ENCODE assay signal across 27 cellular contexts in the genomic region with DNA sequence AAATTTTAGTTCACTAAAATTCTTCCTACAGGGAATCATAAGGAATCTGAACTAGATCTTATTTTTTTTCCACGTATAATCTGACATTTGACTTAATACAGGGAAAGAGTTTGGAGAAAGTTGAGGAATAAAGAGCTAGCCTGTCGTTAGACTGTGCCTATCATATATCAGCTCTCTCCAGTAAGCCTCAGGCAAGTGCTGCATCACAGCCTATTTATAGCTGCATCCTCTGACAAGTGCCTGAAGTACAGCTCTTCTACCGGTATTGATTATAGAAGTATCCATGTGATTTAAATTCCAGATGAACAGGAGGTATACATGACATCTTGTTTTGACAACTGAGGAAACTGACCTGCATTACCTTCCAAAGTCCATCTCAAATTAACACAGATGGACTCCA.
A peak's percentile ranks its signal among the peaks of the same experiment; 100 is the strongest.
DNase-seq lines count a peak whose midpoint lies in the region; ATAC-seq and TF ChIP-seq lines count a peak whose summit lies in the region.
"Had no signal": no experiment of that assay in that cellular context is flagged by ENCODE, and none has a peak within 500 bp of the region (broad histone marks: within the 10 kb centered on the region; RNA-seq: fewer than 3 reads in every experiment).

No MANE protein-coding gene starts in this region.

- POLR2A ChIA-PET in MCF 10A (lab: Yijun Ruan, JAX): interaction anchor here (0.7 to 1.0 kb wide), 2 partner anchors 9 to 206 kb away, joined by 3 read pairs; no protein-coding TSS in a partner anchor

- ATAC-seq in foreskin keratinocyte (peak; percentile 55), GM21528 (IDR thresholded peaks at IDR 0.05; ENCODE audit: low FRiP score, unreplicated experiment) (no peak)
- ATAC-seq: A549; activated T-cell treated with anti-CD3 and anti-CD28 coated beads, Interleukin-2, amount 50 U/mL, for 72 hours; GM12878; left colon; natural killer cell; stimulated activated naive B cell treated with anti-CD40 and anti-IgM and Interleukin-4, amounts not matched to agents 10 μg/mL and 1 μg/mL and 100 μg/mL, for 72 hours had no signal

- no peaks in the 10 kb centered on the region for H3K4me1 ChIP-seq in breast epithelium
- H3K4me1 ChIP-seq in foreskin keratinocyte: no peaks in the 10 kb centered on the region
- H3K4me1 ChIP-seq: A549, BE2C, Peyer's patch, vagina had no signal

- no peaks in the 10 kb centered on the region for H3K9me3 ChIP-seq in breast epithelium
- H3K9me3 ChIP-seq: A549, BE2C, Peyer's patch, vagina had no signal

- H3K4me3 Mint-ChIP-seq in MCF 10A (ENCODE audit: unreplicated experiment): no peak overlapping the region
- H3K4me3 Mint-ChIP-seq: activated CD4-positive, alpha-beta T cell treated with anti-CD3 and anti-CD28 coated beads, Interleukin-2, amount 10 ng/mL, durations not matched to agents 24 days and 14 days; activated naive CD4-positive, alpha-beta T cell treated with anti-CD3 and anti-CD28 coated beads, Interleukin-2, amount 10 ng/mL, durations not matched to agents 7 days and 5 days; activated T-cell treated with anti-CD3 and anti-CD28 coated beads, Interleukin-2, amount 50 U/mL, for 72 hours; H9; natural killer cell; stimulated activated naive B cell treated with anti-CD40 and anti-IgM and Interleukin-4, amounts not matched to agents 10 μg/mL and 1 μg/mL and 100 μg/mL, for 72 hours; T-helper 2 cell treated with Interferon-gamma antibody and Interleukin-4, amounts not matched to agents 5 μg/mL and 100 μg/mL, for 36 hours had no signal

- no peaks in the 10 kb centered on the region for H3K36me3 ChIP-seq in breast epithelium
- H3K36me3 ChIP-seq: BE2C, Peyer's patch, vagina had no signal

- CTCF ChIA-PET in MCF 10A (lab: Yijun Ruan, JAX): interaction anchor here (0.5 to 0.9 kb wide), 2 partner anchors 472 to 615 kb away, joined by 3 to 4 read pairs; no protein-coding TSS in a partner anchor

- no peak for TF ChIP-seq POLR2A in breast epithelium (IDR thresholded peaks at IDR 0.05)

- no peak overlapping the region for H3K27ac Mint-ChIP-seq in MCF 10A (ENCODE audit: low read depth, unreplicated experiment)
- H3K27ac Mint-ChIP-seq: activated CD4-positive, alpha-beta T cell treated with anti-CD3 and anti-CD28 coated beads, Interleukin-2, amount 10 ng/mL, durations not matched to agents 24 days and 14 days; activated naive CD4-positive, alpha-beta T cell treated with anti-CD3 and anti-CD28 coated beads, Interleukin-2, amount 10 ng/mL, durations not matched to agents 7 days and 5 days; activated T-cell treated with anti-CD3 and anti-CD28 coated beads, Interleukin-2, amount 50 U/mL, for 72 hours; H9; natural killer cell; stimulated activated naive B cell treated with anti-CD40 and anti-IgM and Interleukin-4, amounts not matched to agents 10 μg/mL and 1 μg/mL and 100 μg/mL, for 72 hours; T-helper 2 cell treated with Interferon-gamma antibody and Interleukin-4, amounts not matched to agents 5 μg/mL and 100 μg/mL, for 36 hours had no signal

- no peaks in the 10 kb centered on the region for H3K36me3 Mint-ChIP-seq in MCF 10A (ENCODE audit: insufficient read depth, unreplicated experiment)
- H3K36me3 Mint-ChIP-seq: activated naive CD4-positive, alpha-beta T cell treated with anti-CD3 and anti-CD28 coated beads, Interleukin-2, amount 10 ng/mL, durations not matched to agents 7 days and 5 days; natural killer cell; stimulated activated naive B cell treated with anti-CD40 and anti-IgM and Interleukin-4, amounts not matched to agents 10 μg/mL and 1 μg/mL and 100 μg/mL, for 72 hours had no signal

- TF ChIP-seq CTCF in MCF 10A (IDR thresholded peaks at IDR 0.05; ENCODE audit: unreplicated experiment): no peak
- TF ChIP-seq CTCF in breast epithelium (IDR thresholded peaks at IDR 0.05): no peak
- no peak for TF ChIP-seq CTCF in foreskin keratinocyte (conservative IDR thresholded peaks at IDR 0.05)

- peak; percentile 10 for DNase-seq in MCF 10A (ENCODE audit: unreplicated experiment)
- DNase-seq in breast epithelium (ENCODE audit: low spot score in 2 of 2): no peak
- peak; percentile 48 for DNase-seq in NCI-H510A treated with DMSO at 0.1 percent for 48 hours (lab: John Stamatoyannopoulos, UW)
- DNase-seq in foreskin keratinocyte: peak in 1 of 2 donors; percentile 15
- peak; percentile 3 for DNase-seq in putamen (ENCODE audit: low spot score)
- DNase-seq in GM03348 (ENCODE audit: low spot score): no peak
- DNase-seq in cerebellar cortex (ENCODE audit: low spot score): no peak
- DNase-seq: activated CD4-positive, alpha-beta T cell treated with anti-CD3 and anti-CD28 coated beads, Interleukin-2, amount 10 ng/mL, durations not matched to agents 24 days and 14 days; activated naive CD4-positive, alpha-beta T cell treated with anti-CD3 and anti-CD28 coated beads, Interleukin-2, amount 10 ng/mL, durations not matched to agents 7 days and 5 days; activated T-cell treated with anti-CD3 and anti-CD28 coated beads, Interleukin-2, amount 50 U/mL, for 72 hours; BE2C; H9; left colon; midbrain; natural killer cell; NCI-H1105; NCI-H2029 treated with DMSO at 0.1 percent for 48 hours; Peyer's patch; retina; stimulated activated CD4-positive, alpha-beta T cell treated with anti-CD3 and anti-CD28 coated beads, Interleukin-4, amount 100 ng/mL, for 1 hour; stimulated activated naive B cell treated with anti-CD40 and anti-IgM and Interleukin-4, amounts not matched to agents 10 μg/mL and 1 μg/mL and 100 μg/mL, for 72 hours had no signal

- no TSS peak for BruUV-seq in MCF 10A (replicated peaks; lab: Mats Ljungman, UMichigan)

- intact Hi-C loops in MCF 10A (cut with micrococcal nuclease): no loop called here
- intact Hi-C loops in breast epithelium (cut with DNase I; ENCODE audit: low total_unique reads): no loop called here

- H3K27me3 ChIP-seq in breast epithelium (no peaks in the 10 kb centered on the region), foreskin keratinocyte (no peaks in the 10 kb centered on the region)
- H3K27me3 ChIP-seq: BE2C, Peyer's patch, vagina had no signal

- H3K9me3 Mint-ChIP-seq in MCF 10A (ENCODE audit: unreplicated experiment): no peaks in the 10 kb centered on the region
- H3K9me3 Mint-ChIP-seq: activated CD4-positive, alpha-beta T cell treated with anti-CD3 and anti-CD28 coated beads, Interleukin-2, amount 10 ng/mL, durations not matched to agents 24 days and 14 days; activated naive CD4-positive, alpha-beta T cell treated with anti-CD3 and anti-CD28 coated beads, Interleukin-2, amount 10 ng/mL, durations not matched to agents 7 days and 5 days; activated T-cell treated with anti-CD3 and anti-CD28 coated beads, Interleukin-2, amount 50 U/mL, for 72 hours; H9; stimulated activated naive B cell treated with anti-CD40 and anti-IgM and Interleukin-4, amounts not matched to agents 10 μg/mL and 1 μg/mL and 100 μg/mL, for 72 hours; T-helper 2 cell treated with Interferon-gamma antibody and Interleukin-4, amounts not matched to agents 5 μg/mL and 100 μg/mL, for 36 hours had no signal

- no peaks in the 10 kb centered on the region for H3K27me3 Mint-ChIP-seq in MCF 10A (ENCODE audit: insufficient read depth, unreplicated experiment)
- H3K27me3 Mint-ChIP-seq: activated CD4-positive, alpha-beta T cell treated with anti-CD3 and anti-CD28 coated beads, Interleukin-2, amount 10 ng/mL, durations not matched to agents 24 days and 14 days; activated naive CD4-positive, alpha-beta T cell treated with anti-CD3 and anti-CD28 coated beads, Interleukin-2, amount 10 ng/mL, durations not matched to agents 7 days and 5 days; stimulated activated naive B cell treated with anti-CD40 and anti-IgM and Interleukin-4, amounts not matched to agents 10 μg/mL and 1 μg/mL and 100 μg/mL, for 72 hours had no signal

- no peak overlapping the region for H3K4me3 ChIP-seq in breast epithelium
- H3K4me3 ChIP-seq: A549, GM12878, Peyer's patch, vagina had no signal

- no peak overlapping the region for H3K27ac ChIP-seq in breast epithelium
- H3K27ac ChIP-seq in foreskin keratinocyte: no peak overlapping the region
- H3K27ac ChIP-seq: A549, Peyer's patch, vagina, VCaP had no signal

- peaks cover 5% of the 10 kb centered on the region for H3K4me1 Mint-ChIP-seq in MCF 10A (ENCODE audit: insufficient read depth, unreplicated experiment)
- H3K4me1 Mint-ChIP-seq: activated CD4-positive, alpha-beta T cell treated with anti-CD3 and anti-CD28 coated beads, Interleukin-2, amount 10 ng/mL, durations not matched to agents 24 days and 14 days; activated naive CD4-positive, alpha-beta T cell treated with anti-CD3 and anti-CD28 coated beads, Interleukin-2, amount 10 ng/mL, durations not matched to agents 7 days and 5 days; H9; natural killer cell; stimulated activated naive B cell treated with anti-CD40 and anti-IgM and Interleukin-4, amounts not matched to agents 10 μg/mL and 1 μg/mL and 100 μg/mL, for 72 hours had no signal

Comparison
In these comparisons a context has a peak if more than half of its experiments do, and no peak if none do; other contexts are left out.
1. DNase-seq: peak in MCF 10A (single experiment), NCI-H510A treated with DMSO at 0.1 percent for 48 hours (single experiment) and putamen (single experiment); none in breast epithelium (0 of 2), GM03348 (single experiment) and cerebellar cortex (single experiment).